12 cellular contexts compared by ENCODE assay signal in genomic region chr17:42781639-42782401, GRCh38. TPM values are rescaled to one million over a fixed set of nuclear protein-coding genes. Genes with fewer than 3 reads are reported as not detected.
DNase-seq lines count a peak whose midpoint lies in the region; ATAC-seq and TF ChIP-seq lines count a peak whose summit lies in the region.
"Had no signal": no experiment of that assay in that cellular context is flagged by ENCODE, and none has a peak within 500 bp of the region (broad histone marks: within the 10 kb centered on the region; RNA-seq: fewer than 3 reads in every experiment).

No MANE protein-coding gene starts in this region.

- peaks cover 8% of the 10 kb centered on the region for H3K36me3 Mint-ChIP-seq in endothelial cell (ENCODE audit: low read depth, unreplicated experiment)

- H3K27ac Mint-ChIP-seq in endothelial cell (ENCODE audit: unreplicated experiment): peak overlapping the region; percentile 30

- peaks cover 13% of the 10 kb centered on the region for H3K27me3 Mint-ChIP-seq in endothelial cell (ENCODE audit: unreplicated experiment)

- peaks cover 13% of the 10 kb centered on the region; the same call in 1 of the 2 replicates for H3K4me1 ChIP-seq in HUES64 (ENCODE audit: insufficient read depth, low read length)
- peaks cover 23% of the 10 kb centered on the region for H3K4me1 ChIP-seq in mucosa of stomach (ENCODE audit: control insufficient read depth, insufficient read depth, low read length)

- H3K9ac ChIP-seq in HUES64 (ENCODE audit: low read depth, low read length): no peak overlapping the region
- H3K9ac ChIP-seq in mucosa of stomach (ENCODE audit: low read length): peak overlapping the region; percentile 22

- peaks cover 27% of the 10 kb centered on the region for H3K4me1 Mint-ChIP-seq in endothelial cell (ENCODE audit: unreplicated experiment)

- H3K27me3 ChIP-seq in AG04450 (ENCODE audit: control insufficient read depth, insufficient read depth, low read length): no peaks in the 10 kb centered on the region
- peaks cover 28% of the 10 kb centered on the region for H3K27me3 ChIP-seq in HUES64 (ENCODE audit: insufficient read depth, low read length)
- peaks cover 63% of the 10 kb centered on the region for H3K27me3 ChIP-seq in mucosa of stomach (ENCODE audit: control insufficient read depth, insufficient read depth, low read length)

- H3K9me3 ChIP-seq in AG04450 (ENCODE audit: control insufficient read depth, insufficient read depth, low read length): peaks cover 5% of the 10 kb centered on the region; the same call in 1 of the 2 replicates
- no peaks in the 10 kb centered on the region for H3K9me3 ChIP-seq in HUES64 (ENCODE audit: insufficient read depth, low read depth, low read length)
- no peaks in the 10 kb centered on the region for H3K9me3 ChIP-seq in mucosa of stomach (ENCODE audit: control insufficient read depth, low read length)

- H3K36me3 ChIP-seq in HUES64 (ENCODE audit: insufficient read depth, low read length) (peaks cover 24% of the 10 kb centered on the region), mucosa of stomach (ENCODE audit: control insufficient read depth, insufficient read depth, low read length) (no peaks in the 10 kb centered on the region)

- TF ChIP-seq CTCF in AG04450 (IDR thresholded peaks at IDR 0.05; ENCODE audit: low read depth, low read length): no peak
- TF ChIP-seq CTCF in endothelial cell (IDR thresholded peaks at IDR 0.05; ENCODE audit: unreplicated experiment): no peak

- POLR2A ChIA-PET in AG04450 (lab: Yijun Ruan, JAX): interaction anchor here (0.5 to 1.7 kb wide), 5 partner anchors 8 to 43 kb away, joined by 3 to 7 read pairs (median 4); partner anchors contain the start of genes COA3 and VPS25

- H3K4me3 ChIP-seq in AG04450 (ENCODE audit: low read depth, low read length): peak overlapping the region; percentile 68
- peak overlapping the region; percentile 72 for H3K4me3 ChIP-seq in HUES64 (ENCODE audit: low read length)
- no peak overlapping the region for H3K4me3 ChIP-seq in mucosa of stomach (ENCODE audit: low read length)

- no peak for ATAC-seq in HG02885 (IDR thresholded peaks at IDR 0.05; ENCODE audit: poor library complexity, unreplicated experiment)

- no peaks in the 10 kb centered on the region for H3K9me3 Mint-ChIP-seq in endothelial cell (ENCODE audit: unreplicated experiment)
- H3K9me3 Mint-ChIP-seq: stimulated activated naive CD8-positive, alpha-beta T cell treated with anti-CD3 and anti-CD28 coated beads, Interleukin-15, amount 100 ng/mL, for 72 hours had no signal

- DNase-seq in AG04450 (ENCODE audit: low read depth, low spot score) (no peak), endothelial cell (ENCODE audit: low spot score) (no peak), HPDE6-E6E7 (ENCODE audit: extremely low spot score) (no peak), DMS79 (lab: John Stamatoyannopoulos, UW) (no peak), DMS79 treated with DMSO at 0.1 percent for 48 hours (lab: John Stamatoyannopoulos, UW) (no peak)
- DNase-seq: AML-193; left cardiac atrium; stimulated activated CD4-positive, alpha-beta T cell treated with anti-CD3 and anti-CD28 coated beads, Interleukin-4, amount 100 ng/mL, for 24 hours; stimulated activated naive CD8-positive, alpha-beta T cell treated with anti-CD3 and anti-CD28 coated beads, Interleukin-15, amount 100 ng/mL, for 72 hours had no signal

- CTCF ChIA-PET in AG04450 (lab: Charles Lee): interaction anchor here (1.3 to 1.4 kb wide), 2 partner anchors 18 to 204 kb away, joined by 3 to 5 read pairs; partner anchors contain the start of gene PSMC3IP

- H3K27ac ChIP-seq in AG04450 (ENCODE audit: low read depth, low read length) (no peak overlapping the region), HUES64 (ENCODE audit: low read depth, low read length) (no peak overlapping the region)

- H3K4me3 Mint-ChIP-seq in endothelial cell (ENCODE audit: unreplicated experiment): peak overlapping the region; percentile 83

- WGBS in HUES64: 70% methylated on average over 18 of the region's 19 CpGs

RNA-seq across cellular contexts. Expression of gene WNK4, which starts 1.4 kb away (rescaled TPM):
- polyA plus RNA-seq in AG04450 (2011; rRNA removed): 2.3 and 2.7 TPM in 2 replicates
- polyA minus RNA-seq in AG04450 (2011; rRNA and poly(A)+ RNA removed): 3.1 and 3.6 TPM in 2 replicates
- 0.65 TPM for polyA plus RNA-seq in HUES64 (2013, experiment 1 of 2)
- 0.25 TPM for polyA plus RNA-seq in HUES64 (2013, experiment 2 of 2)
- total RNA-seq in endothelial cell (ENCODE audit: unreplicated experiment): 8.9 TPM
- total RNA-seq: left cardiac atrium had no signal

RNA-seq across cellular contexts. Expression of gene VPS25, which starts 8.6 kb away (rescaled TPM):
- polyA plus RNA-seq in AG04450 (2011; rRNA removed): 94.0 and 107 TPM in 2 replicates
- polyA minus RNA-seq in AG04450 (2011; rRNA and poly(A)+ RNA removed): 45.7 and 66.4 TPM in 2 replicates
- polyA plus RNA-seq in HUES64 (2013, experiment 1 of 2): 97.5 TPM
- 101 TPM for polyA plus RNA-seq in HUES64 (2013, experiment 2 of 2)
- 39.4 TPM for total RNA-seq in endothelial cell (ENCODE audit: unreplicated experiment)

RNA-seq across cellular contexts. Expression of gene COA3, which starts 16.7 kb away (rescaled TPM):
- polyA plus RNA-seq in AG04450 (2011; rRNA removed): 86.7 and 96.3 TPM in 2 replicates
- polyA minus RNA-seq in AG04450 (2011; rRNA and poly(A)+ RNA removed): 33.9 and 43.3 TPM in 2 replicates
- 66.8 TPM for polyA plus RNA-seq in HUES64 (2013, experiment 1 of 2)
- 62.1 TPM for polyA plus RNA-seq in HUES64 (2013, experiment 2 of 2)
- 60.3 TPM for total RNA-seq in endothelial cell (ENCODE audit: unreplicated experiment)

RNA-seq across cellular contexts. Expression of gene CNTD1, which starts 16.8 kb away (rescaled TPM):
- 0.09 and 0.14 TPM in 2 replicates for polyA plus RNA-seq in AG04450 (2011; rRNA removed)
- polyA minus RNA-seq in AG04450 (2011; rRNA and poly(A)+ RNA removed): not detected in 2 replicates
- not detected for polyA plus RNA-seq in HUES64 (2013, experiment 1 of 2)
- not detected for polyA plus RNA-seq in HUES64 (2013, experiment 2 of 2)
- 0.59 TPM for total RNA-seq in endothelial cell (ENCODE audit: unreplicated experiment)

RNA-seq across cellular contexts. Expression of gene RAMP2, which starts 20.8 kb away (rescaled TPM):
- polyA plus RNA-seq in AG04450 (2011; rRNA removed): 1.4 and 1.7 TPM in 2 replicates
- 1.8 and 2.2 TPM in 2 replicates for polyA minus RNA-seq in AG04450 (2011; rRNA and poly(A)+ RNA removed)
- polyA plus RNA-seq in HUES64 (2013, experiment 1 of 2): 14.6 TPM
- polyA plus RNA-seq in HUES64 (2013, experiment 2 of 2): 18.7 TPM
- total RNA-seq in endothelial cell (ENCODE audit: unreplicated experiment): 630 TPM
